Comparison of ENCODE assay signal across 1 cellular context in genomic region chr7:157874208-157874816, GRCh38.
TF ChIP-seq lines count a peak whose summit lies in the region.

No MANE protein-coding gene starts in this region.

TF ChIP-seq in SK-N-SH, 30 proteins besides CTCF, POLR2A, EP300 and RAD21 (continued from another document):
- TF ChIP-seq, protein P1, sequence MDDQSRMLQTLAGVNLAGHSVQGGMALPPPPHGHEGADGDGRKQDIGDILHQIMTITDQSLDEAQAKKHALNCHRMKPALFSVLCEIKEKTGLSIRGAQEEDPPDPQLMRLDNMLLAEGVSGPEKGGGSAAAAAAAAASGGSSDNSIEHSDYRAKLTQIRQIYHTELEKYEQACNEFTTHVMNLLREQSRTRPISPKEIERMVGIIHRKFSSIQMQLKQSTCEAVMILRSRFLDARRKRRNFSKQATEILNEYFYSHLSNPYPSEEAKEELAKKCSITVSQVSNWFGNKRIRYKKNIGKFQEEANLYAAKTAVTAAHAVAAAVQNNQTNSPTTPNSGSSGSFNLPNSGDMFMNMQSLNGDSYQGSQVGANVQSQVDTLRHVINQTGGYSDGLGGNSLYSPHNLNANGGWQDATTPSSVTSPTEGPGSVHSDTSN (IDR thresholded peaks at IDR 0.05) = no peak
- TF ChIP-seq SMC3 (IDR thresholded peaks at IDR 0.05; ENCODE audit: low read depth, low read length) (no peak), MXI1 (IDR thresholded peaks at IDR 0.05; ENCODE audit: low read depth, low read length) (no peak), REST (IDR thresholded peaks at IDR 0.05; ENCODE audit: low read depth, low read length) (no peak), NFIC (IDR thresholded peaks at IDR 0.05; ENCODE audit: borderline replicate concordance) (no peak), GATA2 (CRISPR knock-in tag; IDR thresholded peaks at IDR 0.05) (no peak), GABPA (IDR thresholded peaks at IDR 0.05; ENCODE audit: low read depth) (no peak), JUND (IDR thresholded peaks at IDR 0.05) (no peak), NRF1 (IDR thresholded peaks at IDR 0.05; ENCODE audit: low read depth, low read length) (no peak)
- TF ChIP-seq, protein P2, sequence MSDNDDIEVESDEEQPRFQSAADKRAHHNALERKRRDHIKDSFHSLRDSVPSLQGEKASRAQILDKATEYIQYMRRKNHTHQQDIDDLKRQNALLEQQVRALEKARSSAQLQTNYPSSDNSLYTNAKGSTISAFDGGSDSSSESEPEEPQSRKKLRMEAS (IDR thresholded peaks at IDR 0.05; ENCODE audit: low read depth) = no peak
- TF ChIP-seq, protein P3, sequence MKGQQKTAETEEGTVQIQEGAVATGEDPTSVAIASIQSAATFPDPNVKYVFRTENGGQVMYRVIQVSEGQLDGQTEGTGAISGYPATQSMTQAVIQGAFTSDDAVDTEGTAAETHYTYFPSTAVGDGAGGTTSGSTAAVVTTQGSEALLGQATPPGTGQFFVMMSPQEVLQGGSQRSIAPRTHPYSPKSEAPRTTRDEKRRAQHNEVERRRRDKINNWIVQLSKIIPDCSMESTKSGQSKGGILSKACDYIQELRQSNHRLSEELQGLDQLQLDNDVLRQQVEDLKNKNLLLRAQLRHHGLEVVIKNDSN (IDR thresholded peaks at IDR 0.05; ENCODE audit: borderline replicate concordance, low read depth) = no peak
- TF ChIP-seq, protein P4, sequence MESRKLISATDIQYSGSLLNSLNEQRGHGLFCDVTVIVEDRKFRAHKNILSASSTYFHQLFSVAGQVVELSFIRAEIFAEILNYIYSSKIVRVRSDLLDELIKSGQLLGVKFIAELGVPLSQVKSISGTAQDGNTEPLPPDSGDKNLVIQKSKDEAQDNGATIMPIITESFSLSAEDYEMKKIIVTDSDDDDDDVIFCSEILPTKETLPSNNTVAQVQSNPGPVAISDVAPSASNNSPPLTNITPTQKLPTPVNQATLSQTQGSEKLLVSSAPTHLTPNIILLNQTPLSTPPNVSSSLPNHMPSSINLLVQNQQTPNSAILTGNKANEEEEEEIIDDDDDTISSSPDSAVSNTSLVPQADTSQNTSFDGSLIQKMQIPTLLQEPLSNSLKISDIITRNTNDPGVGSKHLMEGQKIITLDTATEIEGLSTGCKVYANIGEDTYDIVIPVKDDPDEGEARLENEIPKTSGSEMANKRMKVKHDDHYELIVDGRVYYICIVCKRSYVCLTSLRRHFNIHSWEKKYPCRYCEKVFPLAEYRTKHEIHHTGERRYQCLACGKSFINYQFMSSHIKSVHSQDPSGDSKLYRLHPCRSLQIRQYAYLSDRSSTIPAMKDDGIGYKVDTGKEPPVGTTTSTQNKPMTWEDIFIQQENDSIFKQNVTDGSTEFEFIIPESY (IDR thresholded peaks at IDR 0.05; ENCODE audit: borderline replicate concordance, low read depth) = no peak
TF ChIP-seq in SK-N-SH: peak in this region for 0.
